ENCODE assay signal across 18 cellular contexts in genomic region chr20:50302463-50303041, GRCh38.
DNase-seq lines count a peak whose midpoint lies in the region; ATAC-seq and TF ChIP-seq lines count a peak whose summit lies in the region.
"Had no signal": no experiment of that assay in that cellular context is flagged by ENCODE, and none has a peak within 500 bp of the region (broad histone marks: within the 10 kb centered on the region; RNA-seq: fewer than 3 reads in every experiment).

No MANE protein-coding gene starts in this region.

- CTCF ChIA-PET in HEK293T (lab: Yijun Ruan, JAX) = no interaction called here

- no peak overlapping the region for H2AFZ ChIP-seq in hepatocyte

- no peak for TF ChIP-seq EP300 in esophagus muscularis mucosa (IDR thresholded peaks at IDR 0.05)

- no peak overlapping the region for H3K4me2 ChIP-seq in hepatocyte
- H3K4me2 ChIP-seq: KMS-11 had no signal

- H3K79me2 ChIP-seq in hepatocyte = no peaks in the 10 kb centered on the region

- no peaks in the 10 kb centered on the region for H3K9me2 ChIP-seq in hepatocyte (replicated peaks; ENCODE audit: insufficient read depth)

- H3K27me3 ChIP-seq in heart right ventricle = no peaks in the 10 kb centered on the region
- no peaks in the 10 kb centered on the region for H3K27me3 ChIP-seq in esophagus muscularis mucosa
- H3K27me3 ChIP-seq in neutrophil = no peaks in the 10 kb centered on the region
- no peaks in the 10 kb centered on the region for H3K27me3 ChIP-seq in hepatocyte
- H3K27me3 ChIP-seq: dorsolateral prefrontal cortex had no signal

- no peaks in the 10 kb centered on the region for H3K9me3 ChIP-seq in heart right ventricle
- no peaks in the 10 kb centered on the region for H3K9me3 ChIP-seq in esophagus muscularis mucosa
- no peaks in the 10 kb centered on the region for H3K9me3 ChIP-seq in neutrophil
- H3K9me3 ChIP-seq in hepatocyte (ENCODE audit: low read depth) = no peaks in the 10 kb centered on the region

- DNase-seq in heart right ventricle = no peak
- no peak for DNase-seq in left ventricle myocardium superior
- DNase-seq in esophagus muscularis mucosa (ENCODE audit: extremely low spot score) = no peak
- no peak for DNase-seq in HEK293T (ENCODE audit: extremely low spot score)
- DNase-seq in activated CD8-positive, alpha-beta memory T cell treated with anti-CD3 and anti-CD28 coated beads, Interleukin-2, amount 50 U/mL, for 48 hours = no peak
- DNase-seq in hepatocyte (ENCODE audit: low spot score) = no peak
- DNase-seq: activated CD4-positive, alpha-beta T cell treated with anti-CD3 and anti-CD28 coated beads for 4 hours; activated T-cell treated with anti-CD3 and anti-CD28 coated beads, Interleukin-2, amount 50 U/mL, for 1 hour; H9; NCI-H1694 treated with DMSO at 0.1 percent for 48 hours; NCI-H748 treated with DMSO at 0.1 percent for 48 hours; stimulated activated CD4-positive, alpha-beta T cell treated with anti-CD3 and anti-CD28 coated beads, Interleukin-4, amount 100 ng/mL, for 4 hours; T-helper 2 cell had no signal

- TF ChIP-seq POLR2A in esophagus muscularis mucosa (IDR thresholded peaks at IDR 0.05; ENCODE audit: low read depth) = no peak

- peak overlapping the region in 6 of 10 donors; percentile 3 to 96 (median 52) for H3K27ac ChIP-seq in heart right ventricle
- H3K27ac ChIP-seq in esophagus muscularis mucosa (replicated peaks in 1 of 4) = peak overlapping the region; percentile 52 to 89 (median 86)
- peak overlapping the region; percentile 23 for H3K27ac ChIP-seq in neutrophil
- no peak overlapping the region for H3K27ac ChIP-seq in hepatocyte
- H3K27ac ChIP-seq: KMS-11 had no signal

- H3K36me3 ChIP-seq in heart right ventricle (no peaks in the 10 kb centered on the region), esophagus muscularis mucosa (no peaks in the 10 kb centered on the region), neutrophil (no peaks in the 10 kb centered on the region), hepatocyte (replicated peaks; ENCODE audit: insufficient read depth, low read depth) (no peaks in the 10 kb centered on the region)

- H3K4me3 ChIP-seq in heart right ventricle (no peak overlapping the region), esophagus muscularis mucosa (no peak overlapping the region), neutrophil (ENCODE audit: low read depth in 1 of 2, low read length in 1 of 2) (no peak overlapping the region), hepatocyte (no peak overlapping the region)
- H3K4me3 ChIP-seq: dorsolateral prefrontal cortex had no signal

- H4K20me1 ChIP-seq in hepatocyte (ENCODE audit: insufficient read depth, poor library complexity, severe bottlenecking) = no peaks in the 10 kb centered on the region

- POLR2A ChIA-PET in HEK293T (lab: Yijun Ruan, JAX) = no interaction called here

- H3K4me1 ChIP-seq in heart right ventricle (peaks cover 20 to 73% (median 41%) of the 10 kb centered on the region in 9 donors), esophagus muscularis mucosa (peaks cover 33 to 55% (median 53%) of the 10 kb centered on the region in 4 donors), neutrophil (ENCODE audit: control insufficient read depth in 1 of 2, insufficient read depth in 1 of 2, low read depth in 1 of 2, low read length in 1 of 2) (peaks cover 40 to 48% of the 10 kb centered on the region in 2 experiments), hepatocyte (ENCODE audit: insufficient read depth) (peaks cover 33% of the 10 kb centered on the region)

- intact Hi-C loops in heart right ventricle (cut with DNase I) = loop anchor here in 2 of 10 donors (1.0 to 10.0 kb wide), 4 partner anchors 16 to 162 kb away; no protein-coding TSS in a partner anchor
- intact Hi-C loops in left ventricle myocardium superior (cut with micrococcal nuclease) = no loop called here
- intact Hi-C loops in esophagus muscularis mucosa (cut with DNase I) = loop anchor here (10.0 kb wide), 1 partner anchor 152 kb away; no protein-coding TSS in a partner anchor

- no peak for TF ChIP-seq CTCF in heart right ventricle (IDR thresholded peaks at IDR 0.05)
- TF ChIP-seq CTCF in esophagus muscularis mucosa (IDR thresholded peaks at IDR 0.05) = no peak
- TF ChIP-seq CTCF in neutrophil (IDR thresholded peaks at IDR 0.05) = no peak
- TF ChIP-seq CTCF in hepatocyte (IDR thresholded peaks at IDR 0.05; ENCODE audit: poor library complexity) = no peak

- no peak for ATAC-seq in heart right ventricle
- ATAC-seq in left ventricle myocardium superior = no peak
- ATAC-seq in HG02885 (IDR thresholded peaks at IDR 0.05; ENCODE audit: poor library complexity, unreplicated experiment) = no peak
- ATAC-seq: stimulated activated memory B cell treated with anti-CD40 and anti-IgM and Interleukin-4, amounts not matched to agents 10 μg/mL and 1 μg/mL and 100 μg/mL, for 72 hours had no signal

- 59 to 61% methylated on average over 9 of the region's 9 CpGs for WGBS in heart right ventricle, 2 donors
- WGBS in esophagus muscularis mucosa = 97% methylated on average over 6 of the region's 9 CpGs
- WGBS in hepatocyte (ENCODE audit: low lambda C conversion rate, missing lambda C conversion rate) = 85% methylated on average over 9 of the region's 9 CpGs

TF ChIP-seq in HEK293T, 16 proteins besides CTCF, POLR2A, EP300 and RAD21:
- no peak for TF ChIP-seq HDGF (IDR thresholded peaks at IDR 0.05; ENCODE audit: borderline replicate concordance)
- no peak for TF ChIP-seq FOXM1 (IDR thresholded peaks at IDR 0.05; ENCODE audit: borderline replicate concordance)
- no peak for TF ChIP-seq LEF1 (IDR thresholded peaks at IDR 0.05; ENCODE audit: borderline replicate concordance)
- no peak for TF ChIP-seq L3MBTL2 (conservative IDR thresholded peaks at IDR 0.05)
- TF ChIP-seq FOXA1 (IDR thresholded peaks at IDR 0.05) = no peak
- no peak for TF ChIP-seq PKNOX1 (IDR thresholded peaks at IDR 0.05)
- TF ChIP-seq ZNF384 (IDR thresholded peaks at IDR 0.05) = no peak
- TF ChIP-seq ARNT (IDR thresholded peaks at IDR 0.05) = no peak
- TF ChIP-seq NFRKB (IDR thresholded peaks at IDR 0.05) = no peak
TF ChIP-seq in HEK293T: peak in this region for 0.
